Comparison of ENCODE assay signal across 2 cellular contexts in the genomic region with DNA sequence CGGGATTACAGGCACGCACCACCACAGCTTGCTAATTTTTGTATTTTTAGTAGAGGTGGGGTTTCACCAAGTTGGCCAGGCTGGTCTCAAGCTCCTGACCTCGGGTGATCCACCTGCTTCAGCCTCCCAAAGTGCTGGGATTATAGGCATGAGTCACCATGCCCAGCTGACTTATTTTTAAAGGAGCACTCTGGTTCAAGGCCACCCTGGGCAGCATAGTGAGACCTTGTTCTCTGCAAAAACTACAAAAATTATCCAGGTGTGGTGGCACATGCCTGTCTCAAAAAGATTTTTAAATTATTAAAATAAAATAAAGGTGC. TPM values are rescaled to one million over a fixed set of nuclear protein-coding genes. Genes with fewer than 3 reads are reported as not detected.
"Had no signal": no experiment of that assay in that cellular context is flagged by ENCODE, and none has a peak within 500 bp of the region (broad histone marks: within the 10 kb centered on the region; RNA-seq: fewer than 3 reads in every experiment).

No MANE protein-coding gene starts in this region.

RNA-seq across cellular contexts. Expression of a gene that starts 7.8 kb away (rescaled TPM):
- total RNA-seq: G401, GM12878 had no signal

RNA-seq across cellular contexts. Expression of a gene that starts 35.2 kb away (rescaled TPM):
- total RNA-seq: G401, GM12878 had no signal
